In the genomic region with DNA sequence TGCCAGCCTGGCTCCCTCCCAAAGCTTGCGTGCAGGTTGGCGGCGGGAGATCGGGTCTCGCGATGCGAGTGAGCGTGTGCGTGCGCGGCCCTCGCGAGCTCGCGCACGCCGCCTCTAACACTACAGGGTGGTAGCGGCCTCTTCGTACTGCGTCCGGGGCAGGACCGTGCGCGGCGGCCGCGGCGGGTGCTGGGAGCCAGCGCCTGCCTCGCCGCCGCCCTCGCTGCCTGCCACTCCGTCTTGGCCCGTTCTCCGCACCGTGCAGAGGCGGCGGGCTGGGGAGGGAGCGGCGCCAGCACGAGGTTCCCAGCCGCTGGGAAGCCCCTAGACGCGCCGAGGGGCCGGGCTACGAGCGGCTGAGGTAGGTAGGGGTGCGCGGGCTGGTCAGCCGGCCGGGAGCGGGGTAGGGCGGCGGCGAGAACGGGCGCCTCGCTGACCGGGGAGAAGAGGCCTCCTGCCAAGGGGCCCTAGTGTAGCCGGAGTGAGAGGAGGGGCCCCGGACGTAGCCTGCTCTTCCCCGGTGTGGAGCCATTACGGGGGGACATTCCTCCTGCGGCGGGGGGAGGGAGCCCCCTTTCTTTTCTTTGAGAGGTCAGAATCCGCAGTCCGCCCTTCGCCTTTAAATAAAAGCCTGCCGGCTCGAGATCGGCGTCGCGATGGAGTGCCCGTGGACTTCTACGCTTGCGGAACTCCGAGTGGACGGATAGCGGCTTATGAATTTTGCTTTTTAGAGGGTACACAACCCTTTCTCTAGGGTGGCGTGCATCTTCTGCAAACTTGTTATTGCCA, we compare ENCODE assay signal across 1 cellular context.
TF ChIP-seq lines count a peak whose summit lies in the region.

A gene (plus strand): TSS at position 117 of the 789 bp plus-strand sequence. CDS start 8,933 bp downstream, outside the sequence.

TF ChIP-seq in A549, 52 proteins besides CTCF, POLR2A, EP300 and RAD21 (continued from another document):
- TF ChIP-seq NPAS2 (CRISPR knock-in tag; IDR thresholded peaks at IDR 0.05; ENCODE audit: borderline replicate concordance) (no peak), GATA3 (IDR thresholded peaks at IDR 0.05; ENCODE audit: borderline replicate concordance) (peak; percentile 60), KDM1A (IDR thresholded peaks at IDR 0.05; ENCODE audit: low read depth) (no peak), HOXA7 (CRISPR knock-in tag; IDR thresholded peaks at IDR 0.05) (0 out of 2 replicates have a peak, but pooled peaks have one; percentile 48), RFX5 (IDR thresholded peaks at IDR 0.05) (peak; percentile 48; the same call in 1 of the 2 replicates), TP53 (CRISPR knock-in tag; IDR thresholded peaks at IDR 0.05) (peak; percentile 68; the same call in 1 of the 2 replicates), CHD4 (IDR thresholded peaks at IDR 0.05; ENCODE audit: borderline replicate concordance) (no peak), MYC (IDR thresholded peaks at IDR 0.05; ENCODE audit: borderline replicate concordance, low read length) (peak; percentile 61; the same call in 1 of the 2 replicates), TFCP2L1 (CRISPR knock-in tag; IDR thresholded peaks at IDR 0.05) (peak; percentile 80; the same call in 1 of the 2 replicates), SMC3 (IDR thresholded peaks at IDR 0.05) (no peak), POLR2AphosphoS2 (conservative IDR thresholded peaks at IDR 0.05; ENCODE audit: low read length) (peak; percentile 71; the same call in 1 of the 2 replicates), JUN (IDR thresholded peaks at IDR 0.05) (peak; percentile 78 to 96; a peak in 4 of 5 replicates)
- TF ChIP-seq, protein P1, sequence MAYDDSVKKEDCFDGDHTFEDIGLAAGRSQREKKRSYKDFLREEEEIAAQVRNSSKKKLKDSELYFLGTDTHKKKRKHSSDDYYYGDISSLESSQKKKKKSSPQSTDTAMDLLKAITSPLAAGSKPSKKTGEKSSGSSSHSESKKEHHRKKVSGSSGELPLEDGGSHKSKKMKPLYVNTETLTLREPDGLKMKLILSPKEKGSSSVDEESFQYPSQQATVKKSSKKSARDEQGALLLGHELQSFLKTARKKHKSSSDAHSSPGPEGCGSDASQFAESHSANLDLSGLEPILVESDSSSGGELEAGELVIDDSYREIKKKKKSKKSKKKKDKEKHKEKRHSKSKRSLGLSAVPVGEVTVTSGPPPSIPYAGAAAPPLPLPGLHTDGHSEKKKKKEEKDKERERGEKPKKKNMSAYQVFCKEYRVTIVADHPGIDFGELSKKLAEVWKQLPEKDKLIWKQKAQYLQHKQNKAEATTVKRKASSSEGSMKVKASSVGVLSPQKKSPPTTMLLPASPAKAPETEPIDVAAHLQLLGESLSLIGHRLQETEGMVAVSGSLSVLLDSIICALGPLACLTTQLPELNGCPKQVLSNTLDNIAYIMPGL (CRISPR knock-in tag; IDR thresholded peaks at IDR 0.05; ENCODE audit: borderline replicate concordance): peak; percentile 79; the same call in 1 of the 2 replicates
- TF ChIP-seq, protein P2, sequence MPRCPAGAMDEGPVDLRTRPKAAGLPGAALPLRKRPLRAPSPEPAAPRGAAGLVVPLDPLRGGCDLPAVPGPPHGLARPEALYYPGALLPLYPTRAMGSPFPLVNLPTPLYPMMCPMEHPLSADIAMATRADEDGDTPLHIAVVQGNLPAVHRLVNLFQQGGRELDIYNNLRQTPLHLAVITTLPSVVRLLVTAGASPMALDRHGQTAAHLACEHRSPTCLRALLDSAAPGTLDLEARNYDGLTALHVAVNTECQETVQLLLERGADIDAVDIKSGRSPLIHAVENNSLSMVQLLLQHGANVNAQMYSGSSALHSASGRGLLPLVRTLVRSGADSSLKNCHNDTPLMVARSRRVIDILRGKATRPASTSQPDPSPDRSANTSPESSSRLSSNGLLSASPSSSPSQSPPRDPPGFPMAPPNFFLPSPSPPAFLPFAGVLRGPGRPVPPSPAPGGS (IDR thresholded peaks at IDR 0.05): peak; percentile 96; the same call in 2 of the 3 replicates
